Comparison of ENCODE assay signal across 1 cellular context in the genomic region with DNA sequence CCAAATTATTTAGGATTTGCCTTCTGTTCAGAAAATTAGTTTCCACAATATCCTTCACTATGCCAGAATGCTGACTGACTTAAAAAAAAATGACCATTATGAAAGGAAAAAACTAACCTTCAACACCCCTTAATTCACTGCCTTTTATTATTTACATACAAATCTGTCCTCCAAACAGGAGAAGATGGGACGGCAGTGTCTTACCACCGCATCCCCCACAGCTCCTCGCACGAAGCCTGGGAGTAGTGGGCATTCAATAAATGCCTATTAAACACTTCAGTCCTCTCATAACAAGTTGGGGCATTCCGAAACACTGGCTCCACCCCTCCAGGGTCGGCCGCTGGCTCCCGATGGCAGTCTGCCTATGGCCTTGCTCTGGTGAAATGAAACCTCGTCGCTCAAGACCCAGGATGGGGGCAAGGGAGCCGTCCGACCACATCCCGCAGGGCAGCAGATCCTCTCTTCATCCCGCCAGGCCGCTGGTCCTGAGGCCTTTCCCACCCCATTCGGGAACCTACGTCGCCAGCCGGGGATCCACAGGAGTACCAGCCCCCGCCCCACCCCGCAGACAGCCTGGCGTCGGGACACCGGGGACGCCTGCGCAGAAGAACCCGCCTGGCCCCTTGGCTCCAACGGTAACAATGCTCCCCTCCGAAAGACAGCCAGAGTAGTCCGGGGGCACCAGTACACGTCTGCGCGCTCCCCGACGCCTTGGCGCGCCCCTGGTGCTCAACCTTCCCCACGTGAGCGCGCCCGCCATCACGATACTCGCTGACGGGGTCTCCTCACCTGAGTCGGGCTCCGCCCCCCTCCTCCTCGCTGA.
TF ChIP-seq lines count a peak whose summit lies in the region.

No MANE protein-coding gene starts in this region.

TF ChIP-seq in HepG2, 621 proteins besides CTCF, POLR2A, EP300 and RAD21 (continued from another document):
- TF ChIP-seq ZNF816 (CRISPR knock-in tag; IDR thresholded peaks at IDR 0.05; ENCODE audit: borderline replicate concordance) (no peak), MAZ (IDR thresholded peaks at IDR 0.05; ENCODE audit: borderline replicate concordance, low read depth, low read length) (peak; percentile 41; the same call in 1 of the 2 replicates), MAZ (CRISPR knock-in tag; IDR thresholded peaks at IDR 0.05; ENCODE audit: low read depth) (peak; percentile 60; the same call in 1 of the 2 replicates), SAFB2 (CRISPR knock-in tag; IDR thresholded peaks at IDR 0.05; ENCODE audit: borderline replicate concordance, low read depth) (no peak), ZNF839 (CRISPR knock-in tag; IDR thresholded peaks at IDR 0.05; ENCODE audit: borderline replicate concordance) (no peak), ZNF660 (CRISPR knock-in tag; IDR thresholded peaks at IDR 0.05; ENCODE audit: borderline replicate concordance, low read depth) (no peak), SNRNP70 (IDR thresholded peaks at IDR 0.05; ENCODE audit: low read depth, low read length) (no peak), MTF2 (CRISPR knock-in tag; IDR thresholded peaks at IDR 0.05; ENCODE audit: borderline replicate concordance) (0 out of 2 replicates have a peak, but pooled peaks have one; percentile 46), CAMTA2 (CRISPR knock-in tag; IDR thresholded peaks at IDR 0.05; ENCODE audit: borderline replicate concordance) (no peak), ZNF619 (CRISPR knock-in tag; IDR thresholded peaks at IDR 0.05) (no peak), MATR3 (CRISPR knock-in tag; IDR thresholded peaks at IDR 0.05) (no peak), ZNF547 (CRISPR knock-in tag; IDR thresholded peaks at IDR 0.05) (0 out of 2 replicates have a peak, but pooled peaks have one; percentile 8)
- TF ChIP-seq, protein P1, sequence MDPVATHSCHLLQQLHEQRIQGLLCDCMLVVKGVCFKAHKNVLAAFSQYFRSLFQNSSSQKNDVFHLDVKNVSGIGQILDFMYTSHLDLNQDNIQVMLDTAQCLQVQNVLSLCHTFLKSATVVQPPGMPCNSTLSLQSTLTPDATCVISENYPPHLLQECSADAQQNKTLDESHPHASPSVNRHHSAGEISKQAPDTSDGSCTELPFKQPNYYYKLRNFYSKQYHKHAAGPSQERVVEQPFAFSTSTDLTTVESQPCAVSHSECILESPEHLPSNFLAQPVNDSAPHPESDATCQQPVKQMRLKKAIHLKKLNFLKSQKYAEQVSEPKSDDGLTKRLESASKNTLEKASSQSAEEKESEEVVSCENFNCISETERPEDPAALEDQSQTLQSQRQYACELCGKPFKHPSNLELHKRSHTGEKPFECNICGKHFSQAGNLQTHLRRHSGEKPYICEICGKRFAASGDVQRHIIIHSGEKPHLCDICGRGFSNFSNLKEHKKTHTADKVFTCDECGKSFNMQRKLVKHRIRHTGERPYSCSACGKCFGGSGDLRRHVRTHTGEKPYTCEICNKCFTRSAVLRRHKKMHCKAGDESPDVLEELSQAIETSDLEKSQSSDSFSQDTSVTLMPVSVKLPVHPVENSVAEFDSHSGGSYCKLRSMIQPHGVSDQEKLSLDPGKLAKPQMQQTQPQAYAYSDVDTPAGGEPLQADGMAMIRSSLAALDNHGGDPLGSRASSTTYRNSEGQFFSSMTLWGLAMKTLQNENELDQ (CRISPR knock-in tag; IDR thresholded peaks at IDR 0.05; ENCODE audit: borderline replicate concordance): no peak
- TF ChIP-seq, protein P2, sequence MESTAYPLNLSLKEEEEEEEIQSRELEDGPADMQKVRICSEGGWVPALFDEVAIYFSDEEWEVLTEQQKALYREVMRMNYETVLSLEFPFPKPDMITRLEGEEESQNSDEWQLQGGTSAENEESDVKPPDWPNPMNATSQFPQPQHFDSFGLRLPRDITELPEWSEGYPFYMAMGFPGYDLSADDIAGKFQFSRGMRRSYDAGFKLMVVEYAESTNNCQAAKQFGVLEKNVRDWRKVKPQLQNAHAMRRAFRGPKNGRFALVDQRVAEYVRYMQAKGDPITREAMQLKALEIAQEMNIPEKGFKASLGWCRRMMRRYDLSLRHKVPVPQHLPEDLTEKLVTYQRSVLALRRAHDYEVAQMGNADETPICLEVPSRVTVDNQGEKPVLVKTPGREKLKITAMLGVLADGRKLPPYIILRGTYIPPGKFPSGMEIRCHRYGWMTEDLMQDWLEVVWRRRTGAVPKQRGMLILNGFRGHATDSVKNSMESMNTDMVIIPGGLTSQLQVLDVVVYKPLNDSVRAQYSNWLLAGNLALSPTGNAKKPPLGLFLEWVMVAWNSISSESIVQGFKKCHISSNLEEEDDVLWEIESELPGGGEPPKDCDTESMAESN (CRISPR knock-in tag; conservative IDR thresholded peaks at IDR 0.05): no peak
- TF ChIP-seq, protein P3, sequence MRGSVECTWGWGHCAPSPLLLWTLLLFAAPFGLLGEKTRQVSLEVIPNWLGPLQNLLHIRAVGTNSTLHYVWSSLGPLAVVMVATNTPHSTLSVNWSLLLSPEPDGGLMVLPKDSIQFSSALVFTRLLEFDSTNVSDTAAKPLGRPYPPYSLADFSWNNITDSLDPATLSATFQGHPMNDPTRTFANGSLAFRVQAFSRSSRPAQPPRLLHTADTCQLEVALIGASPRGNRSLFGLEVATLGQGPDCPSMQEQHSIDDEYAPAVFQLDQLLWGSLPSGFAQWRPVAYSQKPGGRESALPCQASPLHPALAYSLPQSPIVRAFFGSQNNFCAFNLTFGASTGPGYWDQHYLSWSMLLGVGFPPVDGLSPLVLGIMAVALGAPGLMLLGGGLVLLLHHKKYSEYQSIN (CRISPR knock-in tag; IDR thresholded peaks at IDR 0.05; ENCODE audit: borderline replicate concordance): no peak
